Comparison of ENCODE assay signal across 12 cellular contexts in genomic region chr3:193452338-193452737, GRCh38.
DNase-seq lines count a peak whose midpoint lies in the region; ATAC-seq and TF ChIP-seq lines count a peak whose summit lies in the region.
"Had no signal": no experiment of that assay in that cellular context is flagged by ENCODE, and none has a peak within 500 bp of the region (broad histone marks: within the 10 kb centered on the region; RNA-seq: fewer than 3 reads in every experiment).

No MANE protein-coding gene starts in this region.

- intact Hi-C loops in PC-9 (cut with micrococcal nuclease; ENCODE audit: unreplicated experiment): loop anchor here (1.0 kb wide), 1 partner anchor 636 kb away; no protein-coding TSS in a partner anchor
- intact Hi-C loops in mucosa of descending colon (cut with DNase I, micrococcal nuclease): no loop called here
- intact Hi-C loops in Caco-2 (cut with micrococcal nuclease; ENCODE audit: unreplicated experiment): loop anchor here (1.0 to 5.0 kb wide), 2 partner anchors 190 to 260 kb away; no protein-coding TSS in a partner anchor

- no peak overlapping the region for H2AFZ ChIP-seq in PC-9

- CTCF ChIA-PET in BJ (lab: Yijun Ruan, JAX) (no interaction called here), PC-9 (lab: Charles Lee) (no interaction called here), Caco-2 (lab: Charles Lee) (interaction anchor here (0.6 to 0.7 kb wide), 2 partner anchors 33 to 124 kb away, joined by 3 to 5 read pairs; no protein-coding TSS in a partner anchor)

- ATAC-seq in mucosa of descending colon: no peak
- ATAC-seq: gastroesophageal sphincter had no signal

- H3K4me2 ChIP-seq in PC-9: no peak overlapping the region

- H3K4me3 Mint-ChIP-seq in Caco-2 (ENCODE audit: unreplicated experiment): no peak overlapping the region
- H3K4me3 Mint-ChIP-seq: activated CD4-positive, alpha-beta memory T cell treated with anti-CD3 and anti-CD28 coated beads for 36 hours; IgD-negative memory B cell had no signal

- H4K20me1 ChIP-seq in PC-9 (ENCODE audit: insufficient read depth): no peaks in the 10 kb centered on the region

- no peaks in the 10 kb centered on the region for H3K36me3 Mint-ChIP-seq in Caco-2 (ENCODE audit: insufficient read depth, unreplicated experiment)
- H3K36me3 Mint-ChIP-seq: activated CD4-positive, alpha-beta memory T cell treated with anti-CD3 and anti-CD28 coated beads for 36 hours had no signal

- H3K9me2 ChIP-seq in PC-9 (ENCODE audit: insufficient read depth): no peaks in the 10 kb centered on the region

- TF ChIP-seq CTCF in BJ (IDR thresholded peaks at IDR 0.05; ENCODE audit: insufficient read depth, low read depth, low read length): 0 out of 2 replicates have a peak, but pooled peaks have one; percentile 4
- TF ChIP-seq CTCF in GM13977 (IDR thresholded peaks at IDR 0.05; ENCODE audit: extremely low read depth, insufficient read depth, missing control alignments): peak; percentile 13
- peak; percentile 54; the same call in 1 of the 2 replicates for TF ChIP-seq CTCF in PC-9 (conservative IDR thresholded peaks at IDR 0.05)
- TF ChIP-seq CTCF in fibroblast of villous mesenchyme (IDR thresholded peaks at IDR 0.05; ENCODE audit: insufficient read depth, low read depth, low read length): peak; percentile 6
- no peak for TF ChIP-seq CTCF in mucosa of descending colon (IDR thresholded peaks at IDR 0.05)
- peak in 1 of 2 experiments; percentile 42 for TF ChIP-seq CTCF in Caco-2 (IDR thresholded peaks at IDR 0.05; ENCODE audit: insufficient read depth in 1 of 2, low read depth in 1 of 2, low read length in 1 of 2, severe bottlenecking in 1 of 2, unreplicated experiment in 1 of 2)

- H3K4me1 ChIP-seq in PC-9 (replicated peaks; ENCODE audit: insufficient read depth) (no peaks in the 10 kb centered on the region), mucosa of descending colon (ENCODE audit: low read depth) (no peaks in the 10 kb centered on the region), Caco-2 (no peaks in the 10 kb centered on the region)
- H3K4me1 ChIP-seq: gastroesophageal sphincter had no signal

- H3K27ac Mint-ChIP-seq in Caco-2 (ENCODE audit: unreplicated experiment): no peak overlapping the region
- H3K27ac Mint-ChIP-seq: activated CD4-positive, alpha-beta memory T cell treated with anti-CD3 and anti-CD28 coated beads for 36 hours; IgD-negative memory B cell had no signal

- DNase-seq in BJ (ENCODE audit: low read depth): no peak
- DNase-seq in GM13977 (ENCODE audit: low spot score): no peak
- no peak for DNase-seq in PC-9
- DNase-seq in fibroblast of villous mesenchyme (ENCODE audit: low read depth): no peak
- no peak for DNase-seq in caudate nucleus (lab: John Stamatoyannopoulos, UW)
- no peak for DNase-seq in mucosa of descending colon
- no peak for DNase-seq in T-helper 1 cell
- no peak for DNase-seq in Caco-2
- DNase-seq: activated CD4-positive, alpha-beta memory T cell treated with anti-CD3 and anti-CD28 coated beads for 36 hours; anterior cingulate cortex had no signal

- peaks cover 12% of the 10 kb centered on the region for H3K27me3 Mint-ChIP-seq in Caco-2 (ENCODE audit: insufficient read depth, unreplicated experiment)
- H3K27me3 Mint-ChIP-seq: activated CD4-positive, alpha-beta memory T cell treated with anti-CD3 and anti-CD28 coated beads for 36 hours; IgD-negative memory B cell had no signal

- in situ Hi-C loops in GM13977 (cut with MboI; ENCODE audit: low pct_unique_long_range_greater_than_20kb, low sequenced_read_pairs, unreplicated experiment): no loop called here

- no peaks in the 10 kb centered on the region for H3K4me1 Mint-ChIP-seq in Caco-2 (ENCODE audit: low read depth, unreplicated experiment)

- BruUV-seq in PC-9 (replicated peaks; lab: Mats Ljungman, UMichigan): no TSS peak
- BruUV-seq in Caco-2 (replicated peaks; lab: Mats Ljungman, UMichigan): no TSS peak

- H3K9me3 Mint-ChIP-seq in Caco-2 (ENCODE audit: unreplicated experiment): no peaks in the 10 kb centered on the region
- H3K9me3 Mint-ChIP-seq: activated CD4-positive, alpha-beta memory T cell treated with anti-CD3 and anti-CD28 coated beads for 36 hours; IgD-negative memory B cell had no signal

- no peaks in the 10 kb centered on the region for H3F3A ChIP-seq in PC-9 (ENCODE audit: insufficient read depth, low read depth)

- no peaks in the 10 kb centered on the region for H3K36me3 ChIP-seq in BJ (ENCODE audit: control insufficient read depth, insufficient read depth, low read length)
- H3K36me3 ChIP-seq in PC-9 (ENCODE audit: low read depth): no peaks in the 10 kb centered on the region
- H3K36me3 ChIP-seq in mucosa of descending colon (ENCODE audit: low read depth): no peaks in the 10 kb centered on the region
- H3K36me3 ChIP-seq in Caco-2 (ENCODE audit: control insufficient read depth, insufficient read depth, low read length): no peaks in the 10 kb centered on the region
- H3K36me3 ChIP-seq: gastroesophageal sphincter had no signal

- H3K27ac ChIP-seq in PC-9 (no peak overlapping the region), caudate nucleus (ENCODE audit: low read depth, low read length) (no peak overlapping the region)
- H3K27ac ChIP-seq: gastroesophageal sphincter had no signal

- POLR2A ChIA-PET in BJ (lab: Charles Lee) (no interaction called here), PC-9 (lab: Charles Lee; ENCODE audit: unreplicated experiment) (no interaction called here), Caco-2 (lab: Charles Lee) (no interaction called here)

- H3K27me3 ChIP-seq in BJ (ENCODE audit: control insufficient read depth, insufficient read depth, low read length): no peaks in the 10 kb centered on the region
- H3K27me3 ChIP-seq in PC-9 (ENCODE audit: insufficient read depth, low read depth): peaks cover 36% of the 10 kb centered on the region; the same call in 1 of the 2 replicates
- H3K27me3 ChIP-seq in Caco-2 (replicated peaks; ENCODE audit: control insufficient read depth, insufficient read depth, low read length): no peaks in the 10 kb centered on the region
- H3K27me3 ChIP-seq: gastroesophageal sphincter had no signal

- no peaks in the 10 kb centered on the region for H3K9me3 ChIP-seq in PC-9 (ENCODE audit: insufficient read depth, low read depth)
- no peaks in the 10 kb centered on the region for H3K9me3 ChIP-seq in mucosa of descending colon
- no peaks in the 10 kb centered on the region for H3K9me3 ChIP-seq in Caco-2
- H3K9me3 ChIP-seq: gastroesophageal sphincter had no signal

- H3K79me2 ChIP-seq in PC-9 (ENCODE audit: low read depth): no peaks in the 10 kb centered on the region

- no peak overlapping the region for H3K4me3 ChIP-seq in BJ (ENCODE audit: low read depth, low read length)
- no peak overlapping the region for H3K4me3 ChIP-seq in PC-9
- H3K4me3 ChIP-seq in fibroblast of villous mesenchyme (ENCODE audit: low read depth, low read length): no peak overlapping the region
- H3K4me3 ChIP-seq in mucosa of descending colon: no peak overlapping the region
- H3K4me3 ChIP-seq in Caco-2 (ENCODE audit: low read depth, low read length): no peak overlapping the region
- H3K4me3 ChIP-seq: gastroesophageal sphincter had no signal

Comparison
In these comparisons a context has a peak if more than half of its experiments do, and no peak if none do; other contexts are left out.
1. intact Hi-C loops: an anchor here in PC-9 (1.0 kb wide) and Caco-2 (1.0 to 5.0 kb wide); none called in mucosa of descending colon.